ENCODE assay signal across 14 cellular contexts in genomic region chr2:217103752-217104540, GRCh38.
DNase-seq lines count a peak whose midpoint lies in the region; ATAC-seq, FAIRE-seq and TF ChIP-seq lines count a peak whose summit lies in the region.
"Had no signal": no experiment of that assay in that cellular context is flagged by ENCODE, and none has a peak within 500 bp of the region (broad histone marks: within the 10 kb centered on the region; RNA-seq: fewer than 3 reads in every experiment).

No MANE protein-coding gene starts in this region.

- WGBS in endodermal cell (ENCODE audit: insufficient coverage in 1 of 2, insufficient read length in 1 of 2), 2 experiments: 89 to 94% methylated on average over 1 to 3 of the region's 4 CpGs
- WGBS in hepatocyte (ENCODE audit: low lambda C conversion rate, missing lambda C conversion rate): 72% methylated on average over 4 of the region's 4 CpGs

- H3K4me1 ChIP-seq in GM23338 (ENCODE audit: insufficient read depth) (peaks cover 5% of the 10 kb centered on the region; the same call in 1 of the 2 replicates), keratinocyte (ENCODE audit: control insufficient read depth, extremely low read depth, insufficient read depth, low read length) (peaks cover 59% of the 10 kb centered on the region), A673 (ENCODE audit: insufficient read depth, low read length, poor library complexity, severe bottlenecking) (no peaks in the 10 kb centered on the region), endodermal cell (ENCODE audit: control insufficient read depth, insufficient read depth, low read length) (no peaks in the 10 kb centered on the region), hepatocyte (ENCODE audit: insufficient read depth) (peaks cover 4% of the 10 kb centered on the region)

- H3F3A ChIP-seq in GM23338 (replicated peaks; ENCODE audit: low read depth): no peaks in the 10 kb centered on the region

- intact Hi-C loops in A673 (cut with micrococcal nuclease; ENCODE audit: unreplicated experiment): no loop called here

- H3K9me3 ChIP-seq in keratinocyte (ENCODE audit: control insufficient read depth, low read depth, low read length) (no peaks in the 10 kb centered on the region), A673 (ENCODE audit: low read depth, low read length, poor library complexity, severe bottlenecking) (no peaks in the 10 kb centered on the region), endodermal cell (ENCODE audit: control insufficient read depth, low read length) (no peaks in the 10 kb centered on the region), hepatocyte (ENCODE audit: low read depth) (no peaks in the 10 kb centered on the region)

- POLR2A ChIA-PET in A673 (lab: Charles Lee; ENCODE audit: low non-redundant PET): no interaction called here

- DNase-seq in A172 (ENCODE audit: low spot score): peak; percentile 72
- DNase-seq in GM23338 (ENCODE audit: low spot score): peak; percentile 12
- peak; percentile 62 for DNase-seq in astrocyte of the spinal cord (ENCODE audit: low read depth, low spot score)
- peak; percentile 74 for DNase-seq in keratinocyte (ENCODE audit: low read depth, low spot score)
- DNase-seq in immature natural killer cell: no peak
- DNase-seq in A673 (ENCODE audit: low spot score): no peak
- DNase-seq in endodermal cell: no peak
- DNase-seq in hepatocyte (ENCODE audit: low spot score): no peak
- DNase-seq: cortex of kidney; left ventricle myocardium superior; NCI-H2081 treated with DMSO at 0.1 percent for 48 hours; nucleus accumbens; stimulated activated CD4-positive, alpha-beta T cell treated with anti-CD3 and anti-CD28 coated beads, Interleukin-15, amount 100 ng/mL, for 24 hours had no signal

- no peak overlapping the region for H3K27ac Mint-ChIP-seq in GM23338
- H3K27ac Mint-ChIP-seq in immature natural killer cell: no peak overlapping the region
- no peak overlapping the region for H3K27ac Mint-ChIP-seq in endodermal cell

- H3K79me2 ChIP-seq in GM23338 (replicated peaks; ENCODE audit: insufficient read depth) (no peaks in the 10 kb centered on the region), keratinocyte (ENCODE audit: control insufficient read depth, insufficient read depth, low read length) (no peaks in the 10 kb centered on the region), hepatocyte (no peaks in the 10 kb centered on the region)

- H3K27me3 ChIP-seq in GM23338 (ENCODE audit: insufficient read depth) (no peaks in the 10 kb centered on the region), keratinocyte (ENCODE audit: control insufficient read depth, extremely low read depth, insufficient read depth, low read length) (no peaks in the 10 kb centered on the region), A673 (replicated peaks; ENCODE audit: insufficient read depth, low read depth, low read length, poor library complexity) (no peaks in the 10 kb centered on the region), endodermal cell (ENCODE audit: control insufficient read depth, insufficient read depth, low read length, poor library complexity, severe bottlenecking) (no peaks in the 10 kb centered on the region), hepatocyte (no peaks in the 10 kb centered on the region)

- no peak for TF ChIP-seq CTCF in GM23338 (conservative IDR thresholded peaks at IDR 0.05; ENCODE audit: low read depth in 2 of 2)
- no peak for TF ChIP-seq CTCF in astrocyte of the spinal cord (IDR thresholded peaks at IDR 0.05; ENCODE audit: low read depth, low read length)
- no peak for TF ChIP-seq CTCF in keratinocyte (optimal IDR thresholded peaks at IDR 0.05 in 1 of 3, IDR thresholded peaks at IDR 0.05 in 1 of 3, conservative IDR thresholded peaks at IDR 0.05 in 1 of 3; ENCODE audit: extremely low read depth in 1 of 3, insufficient read depth in 2 of 3, low read length in 3 of 3)
- no peak for TF ChIP-seq CTCF in A673 (conservative IDR thresholded peaks at IDR 0.05; ENCODE audit: low read depth, low read length)
- TF ChIP-seq CTCF in endodermal cell (conservative IDR thresholded peaks at IDR 0.05): no peak
- TF ChIP-seq CTCF in hepatocyte (IDR thresholded peaks at IDR 0.05; ENCODE audit: poor library complexity): no peak

- H3K4me2 ChIP-seq in GM23338 (no peak overlapping the region), keratinocyte (ENCODE audit: control insufficient read depth, extremely low read depth, insufficient read depth, low read depth, low read length) (peak overlapping the region; percentile 31), hepatocyte (no peak overlapping the region)

- CTCF ChIA-PET in A673 (lab: Charles Lee): no interaction called here

- H3K9me2 ChIP-seq in GM23338 (ENCODE audit: insufficient read depth) (no peaks in the 10 kb centered on the region; the same call in 1 of the 2 replicates), hepatocyte (replicated peaks; ENCODE audit: insufficient read depth) (no peaks in the 10 kb centered on the region)

- H2AFZ ChIP-seq in GM23338: no peak overlapping the region
- no peak overlapping the region for H2AFZ ChIP-seq in keratinocyte (ENCODE audit: control insufficient read depth, low read length)
- H2AFZ ChIP-seq in hepatocyte: no peak overlapping the region

- BruUV-seq in A673 (replicated peaks; lab: Mats Ljungman, UMichigan): no TSS peak

- H3K36me3 Mint-ChIP-seq in GM23338 (ENCODE audit: low read depth) (no peaks in the 10 kb centered on the region), immature natural killer cell (peaks cover 0 to 3% (median 0%) of the 10 kb centered on the region in 3 donors), endodermal cell (ENCODE audit: low read depth) (no peaks in the 10 kb centered on the region)

- H3K36me3 ChIP-seq in GM23338 (ENCODE audit: insufficient read depth): no peaks in the 10 kb centered on the region
- no peaks in the 10 kb centered on the region for H3K36me3 ChIP-seq in keratinocyte (ENCODE audit: control insufficient read depth in 2 of 2, extremely low read depth in 1 of 2, insufficient read depth in 2 of 2, low read length in 2 of 2)
- H3K36me3 ChIP-seq in A673 (ENCODE audit: insufficient read depth, low read length, poor library complexity, severe bottlenecking): no peaks in the 10 kb centered on the region
- H3K36me3 ChIP-seq in endodermal cell (ENCODE audit: control insufficient read depth, insufficient read depth, low read length): no peaks in the 10 kb centered on the region
- no peaks in the 10 kb centered on the region for H3K36me3 ChIP-seq in hepatocyte (replicated peaks; ENCODE audit: insufficient read depth, low read depth)

- H3K27me3 Mint-ChIP-seq in GM23338 (ENCODE audit: insufficient read depth, low read depth, poor library complexity): no peaks in the 10 kb centered on the region
- peaks cover 0 to 6% (median 4%) of the 10 kb centered on the region in 3 donors for H3K27me3 Mint-ChIP-seq in immature natural killer cell (ENCODE audit: low read depth in 3 of 3)
- H3K27me3 Mint-ChIP-seq in endodermal cell (ENCODE audit: insufficient read depth): no peaks in the 10 kb centered on the region

- dilution Hi-C loops in keratinocyte (cut with MboI; ENCODE audit: extremely low pct_ligation_motif_present, low sequenced_read_pairs): no loop called here

- H3K27ac ChIP-seq in GM23338 (ENCODE audit: low read depth) (no peak overlapping the region), keratinocyte (ENCODE audit: control insufficient read depth, insufficient read depth, low read length) (peak overlapping the region; percentile 65), A673 (ENCODE audit: low read depth, low read length, poor library complexity, severe bottlenecking) (no peak overlapping the region), endodermal cell (ENCODE audit: low read depth, low read length) (no peak overlapping the region), hepatocyte (no peak overlapping the region)

- no peak overlapping the region for H3K4me3 Mint-ChIP-seq in GM23338
- no peak overlapping the region for H3K4me3 Mint-ChIP-seq in immature natural killer cell
- H3K4me3 Mint-ChIP-seq in endodermal cell: no peak overlapping the region

- H3K4me3 ChIP-seq in GM23338: no peak overlapping the region
- H3K4me3 ChIP-seq in astrocyte of the spinal cord (ENCODE audit: low read depth, low read length): no peak overlapping the region
- no peak overlapping the region for H3K4me3 ChIP-seq in keratinocyte (ENCODE audit: control insufficient read depth in 2 of 3, extremely low read depth in 1 of 3, insufficient read depth in 2 of 3, low read depth in 1 of 3, low read length in 3 of 3)
- H3K4me3 ChIP-seq in A673 (ENCODE audit: low read depth, low read length, poor library complexity, severe bottlenecking): no peak overlapping the region
- H3K4me3 ChIP-seq in endodermal cell (ENCODE audit: low read length): no peak overlapping the region
- H3K4me3 ChIP-seq in hepatocyte: no peak overlapping the region

- H3K9ac ChIP-seq in keratinocyte (ENCODE audit: control insufficient read depth, extremely low read depth, insufficient read depth, low read length) (no peak overlapping the region), endodermal cell (ENCODE audit: extremely low read depth, low read length, poor library complexity, severe bottlenecking) (no peak overlapping the region)

- in situ Hi-C loops in astrocyte of the spinal cord (cut with HindIII; ENCODE audit: low sequenced_read_pairs): no loop called here

- H4K20me1 ChIP-seq in GM23338 (replicated peaks; ENCODE audit: insufficient read depth): no peaks in the 10 kb centered on the region
- H4K20me1 ChIP-seq in keratinocyte (ENCODE audit: control insufficient read depth, extremely low read depth, insufficient read depth, low read length): no peaks in the 10 kb centered on the region
- no peaks in the 10 kb centered on the region for H4K20me1 ChIP-seq in hepatocyte (ENCODE audit: insufficient read depth, poor library complexity, severe bottlenecking)

- H3K9me1 ChIP-seq in keratinocyte (ENCODE audit: control insufficient read depth, extremely low read depth, insufficient read depth, low read length): no peaks in the 10 kb centered on the region

- H3K9me3 Mint-ChIP-seq in GM23338 (no peaks in the 10 kb centered on the region), immature natural killer cell (no peaks in the 10 kb centered on the region), endodermal cell (no peaks in the 10 kb centered on the region)

- FAIRE-seq in keratinocyte (lab: Jason Lieb, UNC): peak; percentile 80
- FAIRE-seq: G401.6 had no signal

- ATAC-seq in GM23338: no peak
- ATAC-seq: left ventricle myocardium superior had no signal

- H3K4me1 Mint-ChIP-seq in GM23338: peaks cover 9% of the 10 kb centered on the region
- H3K4me1 Mint-ChIP-seq in immature natural killer cell: no peaks in the 10 kb centered on the region
- peaks cover 6% of the 10 kb centered on the region for H3K4me1 Mint-ChIP-seq in endodermal cell

TF ChIP-seq in GM23338, 12 proteins besides CTCF, POLR2A, EP300 and RAD21 (continues in another document):
- TF ChIP-seq POLR2AphosphoS5 (IDR thresholded peaks at IDR 0.05; ENCODE audit: low read depth) (no peak), CREB1 (CRISPR knock-in tag; IDR thresholded peaks at IDR 0.05; ENCODE audit: low read depth) (no peak), STAT1 (IDR thresholded peaks at IDR 0.05; ENCODE audit: unreplicated experiment) (no peak), ZNF331 (CRISPR knock-in tag; IDR thresholded peaks at IDR 0.05; ENCODE audit: low read depth) (no peak)

Comparison
In these comparisons a context has a peak if more than half of its experiments do, and no peak if none do; other contexts are left out.
1. DNase-seq: peak in A172 (single experiment), GM23338 (single experiment), astrocyte of the spinal cord (single experiment) and keratinocyte (single experiment); none in immature natural killer cell (0 of 3), A673 (single experiment), endodermal cell (single experiment) and hepatocyte (single experiment).